9 cellular contexts compared by ENCODE assay signal in the genomic region with DNA sequence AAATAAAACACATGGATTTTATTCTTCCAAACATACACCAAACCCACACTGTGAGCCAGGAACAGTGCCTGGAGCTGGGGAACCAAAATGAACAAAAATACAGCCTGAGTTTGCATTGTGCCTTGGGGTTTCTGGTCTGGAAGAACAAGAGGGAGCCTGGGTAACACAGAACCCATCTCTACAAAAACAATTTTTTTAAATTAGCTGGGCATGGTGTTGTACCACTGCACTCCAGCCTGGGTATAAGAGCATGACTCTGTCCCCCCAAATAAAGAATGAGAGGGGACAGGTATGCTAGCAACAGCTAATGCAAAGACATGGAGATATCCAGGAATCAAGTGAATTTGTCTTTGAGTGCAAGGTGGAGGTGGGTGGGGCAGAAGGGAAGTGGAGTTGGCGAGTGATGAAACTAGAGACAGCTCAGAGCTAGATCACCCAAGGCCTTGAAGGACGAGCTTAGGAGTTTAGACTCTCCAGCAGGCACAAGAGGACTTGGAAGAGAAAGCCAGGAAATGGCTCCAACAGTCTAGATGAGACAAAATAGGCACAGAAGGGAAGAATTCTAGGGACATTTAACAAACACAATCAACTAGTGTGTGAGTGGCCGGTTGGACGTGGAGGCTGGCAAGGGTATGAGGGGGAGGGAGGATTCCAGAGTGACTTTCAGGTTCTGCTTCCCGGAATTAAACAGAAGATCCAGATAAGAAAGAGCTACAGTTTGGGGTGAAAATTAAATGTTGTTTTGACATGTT. TPM values are rescaled to one million over a fixed set of nuclear protein-coding genes. Genes with fewer than 3 reads are reported as not detected.
A peak's percentile ranks its signal among the peaks of the same experiment; 100 is the strongest.
DNase-seq lines count a peak whose midpoint lies in the region; ATAC-seq, FAIRE-seq and TF ChIP-seq lines count a peak whose summit lies in the region.
"Had no signal": no experiment of that assay in that cellular context is flagged by ENCODE, and none has a peak within 500 bp of the region (broad histone marks: within the 10 kb centered on the region; RNA-seq: fewer than 3 reads in every experiment).

No MANE protein-coding gene starts in this region.

- H3K9me3 ChIP-seq in RWPE2 (ENCODE audit: severe bottlenecking) (no peaks in the 10 kb centered on the region), sigmoid colon (no peaks in the 10 kb centered on the region), prostate gland (no peaks in the 10 kb centered on the region)
- H3K9me3 ChIP-seq: pancreas had no signal

- TF ChIP-seq CTCF in GM12865 (IDR thresholded peaks at IDR 0.05; ENCODE audit: insufficient read depth, low read depth, low read length, missing control alignments), result no peak
- TF ChIP-seq CTCF in RWPE2 (IDR thresholded peaks at IDR 0.05; ENCODE audit: poor library complexity, severe bottlenecking), result no peak
- TF ChIP-seq CTCF in sigmoid colon (IDR thresholded peaks at IDR 0.05), result no peak
- no peak for TF ChIP-seq CTCF in prostate gland (IDR thresholded peaks at IDR 0.05)

- no peak for TF ChIP-seq EP300 in sigmoid colon (IDR thresholded peaks at IDR 0.05)

- WGBS in sigmoid colon, 2 donors, result 56 to 76% methylated on average over 5 of the region's 5 CpGs
- 51% methylated on average over 5 of the region's 5 CpGs for WGBS in prostate gland

- TF ChIP-seq POLR2A in sigmoid colon (IDR thresholded peaks at IDR 0.05), result no peak
- no peak for TF ChIP-seq POLR2A in prostate gland (IDR thresholded peaks at IDR 0.05)

- intact Hi-C loops in sigmoid colon (cut with DNase I), result no loop called here
- intact Hi-C loops in prostate gland (cut with DNase I), result no loop called here

- H3K4me3 ChIP-seq in GM12865 (ENCODE audit: low read depth, low read length) (peak overlapping the region; percentile 87), RWPE2 (ENCODE audit: severe bottlenecking) (no peak overlapping the region), sigmoid colon (no peak overlapping the region), prostate gland (no peak overlapping the region)
- H3K4me3 ChIP-seq: pancreas had no signal

- peak; percentile 90 for ATAC-seq in RWPE2 (ENCODE audit: low read depth)
- no peak for ATAC-seq in GM18907 (IDR thresholded peaks at IDR 0.05; ENCODE audit: unreplicated experiment)
- no peak for ATAC-seq in GM21576 (IDR thresholded peaks at IDR 0.05; ENCODE audit: unreplicated experiment)

- H3K36me3 ChIP-seq in RWPE2 (ENCODE audit: low read depth), result peaks cover 3% of the 10 kb centered on the region; the same call in 1 of the 2 replicates
- H3K36me3 ChIP-seq in sigmoid colon, result no peaks in the 10 kb centered on the region
- no peaks in the 10 kb centered on the region for H3K36me3 ChIP-seq in prostate gland
- H3K36me3 ChIP-seq: pancreas had no signal

- H3K27ac ChIP-seq in RWPE2 (ENCODE audit: poor library complexity, severe bottlenecking) (no peak overlapping the region), epithelial cell of prostate (peak overlapping the region; percentile 62), sigmoid colon (peak overlapping the region; percentile 66 to 81 (median 78)), prostate gland (peak overlapping the region in 1 of 2 donors; percentile 19)

- DNase-seq in GM12865 (ENCODE audit: low read depth) (peak; percentile 84), RWPE2 (ENCODE audit: low spot score) (no peak), epithelial cell of prostate (ENCODE audit: low read depth, low spot score) (no peak), sigmoid colon (no peak), prostate gland (ENCODE audit: low spot score) (no peak), RCC 7860 (ENCODE audit: low spot score) (no peak)
- DNase-seq: pancreas had no signal

- FAIRE-seq in RCC 7860 (lab: Jason Lieb, UNC), result no peak
- FAIRE-seq: pancreas had no signal

- H3K4me1 ChIP-seq in RWPE2 (ENCODE audit: insufficient read depth, poor library complexity, severe bottlenecking) (peaks cover 10% of the 10 kb centered on the region), sigmoid colon (peaks cover 0 to 90% (median 83%) of the 10 kb centered on the region in 4 donors), prostate gland (replicated peaks) (no peaks in the 10 kb centered on the region)

- H3K27me3 ChIP-seq in RWPE2 (ENCODE audit: insufficient read depth, poor library complexity, severe bottlenecking) (no peaks in the 10 kb centered on the region), sigmoid colon (no peaks in the 10 kb centered on the region), prostate gland (replicated peaks; ENCODE audit: insufficient read depth) (no peaks in the 10 kb centered on the region)
- H3K27me3 ChIP-seq: pancreas had no signal

RNA-seq across cellular contexts. Expression of a gene that starts 47.4 kb away (rescaled TPM):
- total RNA-seq in sigmoid colon (100 to 1,000 TPM in 3 of 4 donors, 10 to 100 TPM in 1; 92.8 to 172 (median 104) TPM), prostate gland (10 to 100 TPM; 34.6 to 93.7 TPM)
- polyA plus RNA-seq in sigmoid colon, result 10 to 100 TPM; 12.5 to 39.0 (median 13.2) TPM

RNA-seq across cellular contexts. Expression of a gene that starts 58.1 kb away (rescaled TPM):
- total RNA-seq in sigmoid colon (10 to 100 TPM; 18.9 to 27.7 (median 21.6) TPM), prostate gland (10 to 100 TPM; 36.3 to 51.5 TPM)
- polyA plus RNA-seq in sigmoid colon, result 10 to 100 TPM in 1 of 3 donors, 1 to 10 TPM in 2; 3.6 to 34.1 (median 3.7) TPM
